15 cellular contexts compared by ENCODE assay signal in the genomic region with DNA sequence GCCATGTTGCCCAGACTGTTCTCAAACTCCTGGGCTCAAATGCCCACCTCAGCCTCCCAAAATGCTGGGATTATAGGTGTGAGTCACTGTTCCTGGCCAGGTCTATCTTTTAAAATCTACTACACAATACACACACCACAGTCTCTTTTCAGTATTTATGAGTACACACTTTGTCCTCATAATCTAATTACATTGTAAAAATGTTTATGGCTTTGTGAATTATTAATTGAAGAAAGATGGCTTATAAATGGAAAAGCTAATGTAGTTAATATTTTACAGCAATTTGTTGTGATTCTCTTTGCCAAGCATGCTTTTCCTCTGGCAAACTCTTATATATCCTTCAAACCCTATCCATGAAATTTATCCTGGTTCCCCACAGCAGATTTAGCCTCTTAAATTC. TPM values are rescaled to one million over a fixed set of nuclear protein-coding genes. Genes with fewer than 3 reads are reported as not detected.
DNase-seq lines count a peak whose midpoint lies in the region; ATAC-seq and TF ChIP-seq lines count a peak whose summit lies in the region.
"Had no signal": no experiment of that assay in that cellular context is flagged by ENCODE, and none has a peak within 500 bp of the region (broad histone marks: within the 10 kb centered on the region; RNA-seq: fewer than 3 reads in every experiment).

No MANE protein-coding gene starts in this region.

- no peaks in the 10 kb centered on the region for H3K36me3 Mint-ChIP-seq in immature natural killer cell
- H3K36me3 Mint-ChIP-seq in naive thymus-derived CD8-positive, alpha-beta T cell = no peaks in the 10 kb centered on the region
- H3K36me3 Mint-ChIP-seq: IgD-negative memory B cell had no signal

- no peaks in the 10 kb centered on the region for H3K4me1 Mint-ChIP-seq in immature natural killer cell
- H3K4me1 Mint-ChIP-seq in naive thymus-derived CD8-positive, alpha-beta T cell = no peaks in the 10 kb centered on the region
- H3K4me1 Mint-ChIP-seq: GM23338, IgD-negative memory B cell had no signal

- peak; percentile 22 for DNase-seq in HT-29 (ENCODE audit: low spot score)
- peak; percentile 45 for DNase-seq in renal cortical epithelial cell (ENCODE audit: low read depth)
- no peak for DNase-seq in immature natural killer cell
- DNase-seq in NCI-H748 (lab: John Stamatoyannopoulos, UW; ENCODE audit: unreplicated experiment) = no peak
- DNase-seq in naive thymus-derived CD8-positive, alpha-beta T cell = no peak
- DNase-seq: AML-193; Caco-2; CD4-positive, alpha-beta T cell; HCEC 1CT had no signal

- no peak for TF ChIP-seq CTCF in VCaP (conservative IDR thresholded peaks at IDR 0.05)

- POLR2A ChIA-PET in naive thymus-derived CD8-positive, alpha-beta T cell (lab: Charles Lee) = no interaction called here

- peaks cover 0 to 3% (median 0%) of the 10 kb centered on the region in 3 donors for H3K27me3 Mint-ChIP-seq in immature natural killer cell (ENCODE audit: low read depth in 3 of 3)
- H3K27me3 Mint-ChIP-seq in naive thymus-derived CD8-positive, alpha-beta T cell = no peaks in the 10 kb centered on the region
- H3K27me3 Mint-ChIP-seq: CD4-positive, alpha-beta T cell had no signal

- no peaks in the 10 kb centered on the region for H3K9me3 Mint-ChIP-seq in immature natural killer cell
- H3K9me3 Mint-ChIP-seq in naive thymus-derived CD8-positive, alpha-beta T cell = no peaks in the 10 kb centered on the region
- H3K9me3 Mint-ChIP-seq: CD4-positive, alpha-beta T cell; GM23338; IgD-negative memory B cell had no signal

- ATAC-seq in naive thymus-derived CD8-positive, alpha-beta T cell = no peak
- ATAC-seq: A549, GM23338, HepG2 had no signal

- no peak overlapping the region for H3K4me3 Mint-ChIP-seq in immature natural killer cell
- H3K4me3 Mint-ChIP-seq in naive thymus-derived CD8-positive, alpha-beta T cell = no peak overlapping the region
- H3K4me3 Mint-ChIP-seq: CD4-positive, alpha-beta T cell; GM23338; IgD-negative memory B cell had no signal

- peak overlapping the region; percentile 85 for H3K27ac ChIP-seq in VCaP
- H3K27ac ChIP-seq: A549, C4-2B had no signal

- H3K27ac Mint-ChIP-seq in immature natural killer cell = no peak overlapping the region
- no peak overlapping the region for H3K27ac Mint-ChIP-seq in naive thymus-derived CD8-positive, alpha-beta T cell
- H3K27ac Mint-ChIP-seq: CD4-positive, alpha-beta T cell; GM23338; IgD-negative memory B cell had no signal

RNA-seq across cellular contexts. Expression of a gene that starts 22.0 kb away (rescaled TPM):
- 0.03 TPM in 1 of 2 replicates, not detected in the other for total RNA-seq in HT-29 (2014; rRNA removed; shearing (Covaris generic))
- total RNA-seq in renal cortical epithelial cell = 0.17 and 0.65 TPM in 2 replicates
- not detected for polyA plus RNA-seq in immature natural killer cell
- 1 to 10 TPM in 1 of 2 experiments, under 1 TPM in 1; 0.27 to 1.4 TPM for total RNA-seq in naive thymus-derived CD8-positive, alpha-beta T cell
- not detected for polyA plus RNA-seq in naive thymus-derived CD8-positive, alpha-beta T cell
- total RNA-seq: GM23338, HepG2 had no signal
- polyA plus RNA-seq: GM23338, IgD-negative memory B cell had no signal

Comparison
In these comparisons a context has a peak if more than half of its experiments do, and no peak if none do; other contexts are left out.
1. DNase-seq: peak in HT-29 (single experiment) and renal cortical epithelial cell (single experiment); none in immature natural killer cell (0 of 3), NCI-H748 (single experiment) and naive thymus-derived CD8-positive, alpha-beta T cell (0 of 10).